Comparison of ENCODE assay signal across 11 cellular contexts in the genomic region with DNA sequence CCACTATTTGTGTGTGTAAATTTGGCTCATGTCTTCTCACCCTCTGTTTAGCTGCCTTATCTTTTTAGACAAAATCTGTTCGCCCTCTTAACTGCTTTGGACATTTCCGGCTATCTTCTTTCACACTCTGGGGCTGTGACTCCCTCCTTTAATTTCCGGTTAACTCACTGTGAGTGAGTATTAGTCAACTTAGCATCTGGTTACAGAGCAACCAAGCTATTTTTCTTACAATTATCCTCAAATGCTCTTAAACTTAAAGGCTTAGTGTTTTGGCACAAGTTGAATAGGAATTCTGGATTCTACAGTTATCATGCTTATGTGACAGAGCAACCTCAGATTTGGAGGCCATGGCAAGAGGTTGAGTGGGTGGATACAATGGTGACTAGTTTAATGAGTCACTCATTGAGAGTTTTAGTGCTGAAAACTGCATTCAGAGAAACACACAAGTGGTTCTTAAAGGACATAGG.
DNase-seq lines count a peak whose midpoint lies in the region; ATAC-seq lines count a peak whose summit lies in the region.
"Had no signal": no experiment of that assay in that cellular context is flagged by ENCODE, and none has a peak within 500 bp of the region (broad histone marks: within the 10 kb centered on the region; RNA-seq: fewer than 3 reads in every experiment).

No MANE protein-coding gene starts in this region.

- peak overlapping the region; percentile 2 for H3K4me3 ChIP-seq in MG63

- no peaks in the 10 kb centered on the region for H3K36me3 Mint-ChIP-seq in activated CD8-positive, alpha-beta memory T cell treated with anti-CD3 and anti-CD28 coated beads, Interleukin-2, amount 10 ng/mL, durations not matched to agents 7 days and 5 days
- no peaks in the 10 kb centered on the region for H3K36me3 Mint-ChIP-seq in activated T-helper 2 cell treated with anti-CD3 and anti-CD28 coated beads, Interferon-gamma antibody, Interleukin-2, Interleukin-4, amounts not matched to agents 10 μg/mL and 5 μg/mL and 100 μg/mL, durations not matched to agents 14 hours and 24 hours and 36 hours (ENCODE audit: low read depth)

- H3K4me1 Mint-ChIP-seq in activated CD8-positive, alpha-beta memory T cell treated with anti-CD3 and anti-CD28 coated beads, Interleukin-2, amount 10 ng/mL, durations not matched to agents 7 days and 5 days, result no peaks in the 10 kb centered on the region
- no peaks in the 10 kb centered on the region for H3K4me1 Mint-ChIP-seq in activated T-helper 2 cell treated with anti-CD3 and anti-CD28 coated beads, Interferon-gamma antibody, Interleukin-2, Interleukin-4, amounts not matched to agents 10 μg/mL and 5 μg/mL and 100 μg/mL, durations not matched to agents 14 hours and 24 hours and 36 hours (ENCODE audit: low read depth)

- H3K9me3 ChIP-seq in MG63, result no peaks in the 10 kb centered on the region; the same call in 1 of the 2 replicates

- CTCF ChIA-PET in activated CD8-positive, alpha-beta memory T cell treated with anti-CD3 and anti-CD28 coated beads, Interleukin-2, amount 10 ng/mL, durations not matched to agents 7 days and 5 days (lab: Charles Lee), result no interaction called here

- no peaks in the 10 kb centered on the region; the same call in 1 of the 2 replicates for H3K36me3 ChIP-seq in MG63

- no peak for ATAC-seq in activated CD8-positive, alpha-beta memory T cell treated with anti-CD3 and anti-CD28 coated beads, Interleukin-2, amount 10 ng/mL, durations not matched to agents 7 days and 5 days
- ATAC-seq in HG02981 (IDR thresholded peaks at IDR 0.05; ENCODE audit: unreplicated experiment), result no peak
- ATAC-seq: stimulated activated naive CD8-positive, alpha-beta T cell treated with anti-CD3 and anti-CD28 coated beads, Interleukin-15, Interleukin-2, amounts not matched to agents 100 U/mL and 50 U/mL, for 24 hours had no signal

- H3K27me3 Mint-ChIP-seq in activated CD8-positive, alpha-beta memory T cell treated with anti-CD3 and anti-CD28 coated beads, Interleukin-2, amount 10 ng/mL, durations not matched to agents 7 days and 5 days, result no peaks in the 10 kb centered on the region
- H3K27me3 Mint-ChIP-seq in activated T-helper 2 cell treated with anti-CD3 and anti-CD28 coated beads, Interferon-gamma antibody, Interleukin-2, Interleukin-4, amounts not matched to agents 10 μg/mL and 5 μg/mL and 100 μg/mL, durations not matched to agents 14 hours and 24 hours and 36 hours (ENCODE audit: low read depth), result no peaks in the 10 kb centered on the region

- H3K27me3 ChIP-seq in MG63, result no peaks in the 10 kb centered on the region

- H3K9me3 Mint-ChIP-seq in activated CD8-positive, alpha-beta memory T cell treated with anti-CD3 and anti-CD28 coated beads, Interleukin-2, amount 10 ng/mL, durations not matched to agents 7 days and 5 days (ENCODE audit: low read depth), result peaks cover 9% of the 10 kb centered on the region
- H3K9me3 Mint-ChIP-seq in activated T-helper 2 cell treated with anti-CD3 and anti-CD28 coated beads, Interferon-gamma antibody, Interleukin-2, Interleukin-4, amounts not matched to agents 10 μg/mL and 5 μg/mL and 100 μg/mL, durations not matched to agents 14 hours and 24 hours and 36 hours, result no peaks in the 10 kb centered on the region

- DNase-seq in DMS53 (lab: John Stamatoyannopoulos, UW) (peak; percentile 50), MG63 (peak; percentile 74), astrocyte of the hippocampus (ENCODE audit: low read depth, low spot score) (peak; percentile 82), myocyte (ENCODE audit: low read depth) (peak; percentile 77), SKM-1 treated with dmso at 0.1 percent for 144 hours (lab: John Stamatoyannopoulos, UW; ENCODE audit: unreplicated experiment) (no peak)
- DNase-seq in activated CD8-positive, alpha-beta memory T cell treated with anti-CD3 and anti-CD28 coated beads, Interleukin-2, amount 10 ng/mL, durations not matched to agents 7 days and 5 days, result no peak
- no peak for DNase-seq in activated T-helper 2 cell treated with anti-CD3 and anti-CD28 coated beads, Interferon-gamma antibody, Interleukin-2, Interleukin-4, amounts not matched to agents 10 μg/mL and 5 μg/mL and 100 μg/mL, durations not matched to agents 14 hours and 24 hours and 36 hours (ENCODE audit: low spot score)
- DNase-seq: activated naive CD4-positive, alpha-beta T cell; NCI-H748 treated with DMSO at 0.1 percent for 48 hours; stimulated activated naive CD8-positive, alpha-beta T cell treated with anti-CD3 and anti-CD28 coated beads, Interleukin-15, Interleukin-2, amounts not matched to agents 100 U/mL and 50 U/mL, for 24 hours had no signal

- no peak overlapping the region for H3K27ac Mint-ChIP-seq in activated CD8-positive, alpha-beta memory T cell treated with anti-CD3 and anti-CD28 coated beads, Interleukin-2, amount 10 ng/mL, durations not matched to agents 7 days and 5 days
- no peak overlapping the region for H3K27ac Mint-ChIP-seq in activated T-helper 2 cell treated with anti-CD3 and anti-CD28 coated beads, Interferon-gamma antibody, Interleukin-2, Interleukin-4, amounts not matched to agents 10 μg/mL and 5 μg/mL and 100 μg/mL, durations not matched to agents 14 hours and 24 hours and 36 hours

- H3K4me3 Mint-ChIP-seq in activated CD8-positive, alpha-beta memory T cell treated with anti-CD3 and anti-CD28 coated beads, Interleukin-2, amount 10 ng/mL, durations not matched to agents 7 days and 5 days, result no peak overlapping the region
- H3K4me3 Mint-ChIP-seq in activated T-helper 2 cell treated with anti-CD3 and anti-CD28 coated beads, Interferon-gamma antibody, Interleukin-2, Interleukin-4, amounts not matched to agents 10 μg/mL and 5 μg/mL and 100 μg/mL, durations not matched to agents 14 hours and 24 hours and 36 hours (ENCODE audit: low read depth), result no peak overlapping the region

- intact Hi-C loops in activated T-helper 2 cell treated with anti-CD3 and anti-CD28 coated beads, Interferon-gamma antibody, Interleukin-2, Interleukin-4, amounts not matched to agents 10 μg/mL and 5 μg/mL and 100 μg/mL, durations not matched to agents 14 hours and 24 hours and 36 hours (cut with micrococcal nuclease), result no loop called here

Comparison
In these comparisons a context has a peak if more than half of its experiments do, and no peak if none do; other contexts are left out.
1. DNase-seq: peak in DMS53 (single experiment), MG63 (single experiment), astrocyte of the hippocampus (single experiment) and myocyte (single experiment); none in activated CD8-positive, alpha-beta memory T cell treated with anti-CD3 and anti-CD28 coated beads, Interleukin-2, amount 10 ng/mL, durations not matched to agents 7 days and 5 days (single experiment), activated T-helper 2 cell treated with anti-CD3 and anti-CD28 coated beads, Interferon-gamma antibody, Interleukin-2, Interleukin-4, amounts not matched to agents 10 μg/mL and 5 μg/mL and 100 μg/mL, durations not matched to agents 14 hours and 24 hours and 36 hours (single experiment) and SKM-1 treated with dmso at 0.1 percent for 144 hours (single experiment).